ENCODE assay signal across 20 cellular contexts in genomic region chr9:89532944-89533343, GRCh38. TPM values are rescaled to one million over a fixed set of nuclear protein-coding genes. Genes with fewer than 3 reads are reported as not detected.
A peak's percentile ranks its signal among the peaks of the same experiment; 100 is the strongest.
DNase-seq lines count a peak whose midpoint lies in the region; ATAC-seq and TF ChIP-seq lines count a peak whose summit lies in the region.
"Had no signal": no experiment of that assay in that cellular context is flagged by ENCODE, and none has a peak within 500 bp of the region (broad histone marks: within the 10 kb centered on the region; RNA-seq: fewer than 3 reads in every experiment).

No MANE protein-coding gene starts in this region.

- H3K4me1 ChIP-seq in DND-41 (ENCODE audit: insufficient read depth, low read length) (peaks cover 81% of the 10 kb centered on the region), suprapubic skin (peaks cover 9% of the 10 kb centered on the region)
- H3K4me1 ChIP-seq: HAP-1, neural progenitor cell, prostate gland, SJCRH30 had no signal

- DNase-seq in T-helper 2 cell treated with Interferon-gamma antibody and Interleukin-4, amounts not matched to agents 5 μg/mL and 100 μg/mL, for 36 hours (ENCODE audit: low spot score), result no peak
- DNase-seq in T-helper 2 cell, result no peak
- DNase-seq in DND-41, result no peak
- DNase-seq in activated naive CD8-positive, alpha-beta T cell treated with anti-CD3 and anti-CD28 coated beads, Interleukin-2, amount 10 ng/mL, durations not matched to agents 7 days and 5 days, result no peak
- DNase-seq in natural killer cell, result no peak
- no peak for DNase-seq in Right ventricle myocardium inferior (ENCODE audit: missing footprints)
- DNase-seq in suprapubic skin (ENCODE audit: low spot score in 2 of 2), result no peak
- no peak for DNase-seq in NCI-H1417 treated with DMSO at 0.1 percent for 48 hours (lab: John Stamatoyannopoulos, UW)
- DNase-seq: 8988T, AML-193, KG1, left lung, midbrain, NCI-H345, PC-9, SJCRH30 had no signal

- peak overlapping the region; percentile 42; the same call in 1 of the 2 replicates for H3K27ac ChIP-seq in DND-41 (ENCODE audit: low read length)
- H3K27ac ChIP-seq in suprapubic skin, result no peak overlapping the region
- H3K27ac ChIP-seq: coronary artery, left lung, neural progenitor cell, PC-9, prostate gland, SJCRH30 had no signal

- no peaks in the 10 kb centered on the region for H3K9me3 ChIP-seq in DND-41 (ENCODE audit: insufficient read depth, low read length, severe bottlenecking)
- no peaks in the 10 kb centered on the region for H3K9me3 ChIP-seq in suprapubic skin
- H3K9me3 ChIP-seq: HAP-1, left lung, prostate gland, SJCRH30 had no signal

- H3K4me3 ChIP-seq in DND-41 (ENCODE audit: low read depth in 1 of 2, low read length in 2 of 2) (no peak overlapping the region), suprapubic skin (no peak overlapping the region)
- H3K4me3 ChIP-seq: coronary artery, HAP-1, left lung, neural progenitor cell, PC-9, prostate gland, SJCRH30 had no signal

- H3K4me2 ChIP-seq in DND-41 (ENCODE audit: insufficient read depth, low read length), result no peak overlapping the region
- H3K4me2 ChIP-seq: neural progenitor cell, PC-9 had no signal

- H3K36me3 ChIP-seq in DND-41 (ENCODE audit: insufficient read depth, low read length) (no peaks in the 10 kb centered on the region), suprapubic skin (no peaks in the 10 kb centered on the region)
- H3K36me3 ChIP-seq: HAP-1, left lung, neural progenitor cell, prostate gland, SJCRH30 had no signal

- H3K27me3 ChIP-seq in DND-41 (ENCODE audit: insufficient read depth, low read length, poor library complexity) (no peaks in the 10 kb centered on the region), suprapubic skin (no peaks in the 10 kb centered on the region)
- H3K27me3 ChIP-seq: left lung, neural progenitor cell had no signal

- no peak overlapping the region for H3K4me3 Mint-ChIP-seq in T-helper 2 cell treated with Interferon-gamma antibody and Interleukin-4, amounts not matched to agents 5 μg/mL and 100 μg/mL, for 36 hours
- H3K4me3 Mint-ChIP-seq in activated naive CD8-positive, alpha-beta T cell treated with anti-CD3 and anti-CD28 coated beads, Interleukin-2, amount 10 ng/mL, durations not matched to agents 7 days and 5 days, result no peak overlapping the region
- H3K4me3 Mint-ChIP-seq in natural killer cell, result no peak overlapping the region
- H3K4me3 Mint-ChIP-seq: neural progenitor cell had no signal

- peaks cover 90% of the 10 kb centered on the region for H3K4me1 Mint-ChIP-seq in T-helper 2 cell treated with Interferon-gamma antibody and Interleukin-4, amounts not matched to agents 5 μg/mL and 100 μg/mL, for 36 hours (ENCODE audit: low read depth)
- peaks cover 90% of the 10 kb centered on the region for H3K4me1 Mint-ChIP-seq in activated naive CD8-positive, alpha-beta T cell treated with anti-CD3 and anti-CD28 coated beads, Interleukin-2, amount 10 ng/mL, durations not matched to agents 7 days and 5 days
- H3K4me1 Mint-ChIP-seq in natural killer cell, result peaks cover 95 to 98% of the 10 kb centered on the region in 2 donors

- no peak for TF ChIP-seq EP300 in suprapubic skin (IDR thresholded peaks at IDR 0.05)

- H3K9ac ChIP-seq in DND-41 (ENCODE audit: low read depth, low read length), result no peak overlapping the region
- H3K9ac ChIP-seq: neural progenitor cell had no signal

- peak overlapping the region; percentile 71 for H3K27ac Mint-ChIP-seq in T-helper 2 cell treated with Interferon-gamma antibody and Interleukin-4, amounts not matched to agents 5 μg/mL and 100 μg/mL, for 36 hours
- H3K27ac Mint-ChIP-seq in activated naive CD8-positive, alpha-beta T cell treated with anti-CD3 and anti-CD28 coated beads, Interleukin-2, amount 10 ng/mL, durations not matched to agents 7 days and 5 days, result peak overlapping the region; percentile 82
- H3K27ac Mint-ChIP-seq in natural killer cell, result peak overlapping the region; percentile 85 to 98
- H3K27ac Mint-ChIP-seq: neural progenitor cell had no signal

- peaks cover 5% of the 10 kb centered on the region for H3K36me3 Mint-ChIP-seq in T-helper 2 cell treated with Interferon-gamma antibody and Interleukin-4, amounts not matched to agents 5 μg/mL and 100 μg/mL, for 36 hours (ENCODE audit: low read depth)
- H3K36me3 Mint-ChIP-seq in activated naive CD8-positive, alpha-beta T cell treated with anti-CD3 and anti-CD28 coated beads, Interleukin-2, amount 10 ng/mL, durations not matched to agents 7 days and 5 days, result peaks cover 6% of the 10 kb centered on the region
- H3K36me3 Mint-ChIP-seq in natural killer cell, result no peaks in the 10 kb centered on the region
- H3K36me3 Mint-ChIP-seq: neural progenitor cell had no signal

- no peak for TF ChIP-seq POLR2A in suprapubic skin (IDR thresholded peaks at IDR 0.05)

- peaks cover 3% of the 10 kb centered on the region for H3K9me3 Mint-ChIP-seq in T-helper 2 cell treated with Interferon-gamma antibody and Interleukin-4, amounts not matched to agents 5 μg/mL and 100 μg/mL, for 36 hours
- H3K9me3 Mint-ChIP-seq in activated naive CD8-positive, alpha-beta T cell treated with anti-CD3 and anti-CD28 coated beads, Interleukin-2, amount 10 ng/mL, durations not matched to agents 7 days and 5 days, result peaks cover 5% of the 10 kb centered on the region
- no peaks in the 10 kb centered on the region for H3K9me3 Mint-ChIP-seq in natural killer cell

- WGBS in suprapubic skin, result 93% methylated on average over 1 of the region's 1 CpG

- 0 out of 2 replicates have a peak, but pooled peaks cover 5% of the 10 kb centered on the region for H3K79me2 ChIP-seq in DND-41 (ENCODE audit: insufficient read depth, low read length)

- H4K20me1 ChIP-seq in DND-41 (ENCODE audit: insufficient read depth, low read length), result no peaks in the 10 kb centered on the region

- intact Hi-C loops in natural killer cell (cut with micrococcal nuclease) (no loop called here), Right ventricle myocardium inferior (cut with DNase I) (no loop called here)

- no peak overlapping the region for H2AFZ ChIP-seq in DND-41 (ENCODE audit: low read depth, low read length)
- H2AFZ ChIP-seq: neural progenitor cell, PC-9 had no signal

- POLR2A ChIA-PET in activated naive CD8-positive, alpha-beta T cell treated with anti-CD3 and anti-CD28 coated beads, Interleukin-2, amount 10 ng/mL, durations not matched to agents 7 days and 5 days (lab: Charles Lee), result interaction anchor here (1.0 to 3.1 kb wide), 4 partner anchors 10 to 106 kb away, joined by 3 to 24 read pairs (median 3); no protein-coding TSS in a partner anchor

- no peak for TF ChIP-seq CTCF in DND-41 (IDR thresholded peaks at IDR 0.05; ENCODE audit: borderline replicate concordance, extremely low read depth, low read length, poor library complexity, severe bottlenecking)
- TF ChIP-seq CTCF in natural killer cell (IDR thresholded peaks at IDR 0.05), result no peak
- no peak for TF ChIP-seq CTCF in suprapubic skin (IDR thresholded peaks at IDR 0.05)

- no peaks in the 10 kb centered on the region for H3K27me3 Mint-ChIP-seq in T-helper 2 cell treated with Interferon-gamma antibody and Interleukin-4, amounts not matched to agents 5 μg/mL and 100 μg/mL, for 36 hours (ENCODE audit: low read depth)
- H3K27me3 Mint-ChIP-seq in activated naive CD8-positive, alpha-beta T cell treated with anti-CD3 and anti-CD28 coated beads, Interleukin-2, amount 10 ng/mL, durations not matched to agents 7 days and 5 days, result no peaks in the 10 kb centered on the region
- no peaks in the 10 kb centered on the region for H3K27me3 Mint-ChIP-seq in natural killer cell (ENCODE audit: low read depth in 2 of 2)

- ATAC-seq in DND-41 (ENCODE audit: insufficient read depth, low read depth) (no peak), natural killer cell (no peak), Right ventricle myocardium inferior (no peak)
- no peak for ATAC-seq in activated naive CD8-positive, alpha-beta T cell treated with anti-CD3 and anti-CD28 coated beads, Interleukin-2, amount 10 ng/mL, durations not matched to agents 7 days and 5 days (ENCODE audit: low read depth)

RNA-seq across cellular contexts. Expression of gene SEMA4D, which starts 35.0 kb away (rescaled TPM):
- total RNA-seq in activated naive CD8-positive, alpha-beta T cell treated with anti-CD3 and anti-CD28 coated beads, Interleukin-2, amount 10 ng/mL, durations not matched to agents 7 days and 5 days, result 100 to 1,000 TPM; 370 to 391 TPM
- total RNA-seq in natural killer cell (100 to 1,000 TPM; 354 to 448 (median 420) TPM), Right ventricle myocardium inferior (24.1 TPM), suprapubic skin (10 to 100 TPM; 37.3 to 50.1 (median 42.6) TPM)
- total RNA-seq: SJCRH30 had no signal

Comparison
In these comparisons a context has a peak if more than half of its experiments do, and no peak if none do; other contexts are left out.
1. RNA of gene SEMA4D, which starts 35.0 kb away (total RNA-seq): 354 to 448 TPM in natural killer cell and 370 to 391 TPM in activated naive CD8-positive, alpha-beta T cell treated with anti-CD3 and anti-CD28 coated beads, Interleukin-2, amount 10 ng/mL, durations not matched to agents 7 days and 5 days; 37.3 to 50.1 TPM in suprapubic skin and 24.1 TPM in Right ventricle myocardium inferior (single experiment); every median in the first group is over 4 times any median in the second.
2. Peak in every context shown above with its lines, with median percentiles within 50 percentile points of each other: H3K27ac Mint-ChIP-seq.